In genomic region chr14:73696466-73697390, GRCh38 we compare ENCODE assay signal across 11 cellular contexts. TPM values are rescaled to one million over a fixed set of nuclear protein-coding genes. Genes with fewer than 3 reads are reported as not detected.
DNase-seq lines count a peak whose midpoint lies in the region; ATAC-seq and TF ChIP-seq lines count a peak whose summit lies in the region.
"Had no signal": no experiment of that assay in that cellular context is flagged by ENCODE, and none has a peak within 500 bp of the region (broad histone marks: within the 10 kb centered on the region; RNA-seq: fewer than 3 reads in every experiment).

No MANE protein-coding gene starts in this region.

- peaks cover 41% of the 10 kb centered on the region for H3K4me1 Mint-ChIP-seq in activated T-helper 1 cell treated with anti-CD3 and anti-CD28 coated beads, Interleukin-12 subunit alpha, Interleukin-12 subunit beta, Interleukin-2, Interleukin-4 antibody, amounts not matched to agents 30 ng/mL and 10 ng/mL and 1 ng/mL, durations not matched to agents 14 hours and 24 hours and 36 hours (ENCODE audit: low read depth)

- no peak for TF ChIP-seq CTCF in right atrium auricular region (IDR thresholded peaks at IDR 0.05)

- no peaks in the 10 kb centered on the region for H3K36me3 Mint-ChIP-seq in activated T-helper 1 cell treated with anti-CD3 and anti-CD28 coated beads, Interleukin-12 subunit alpha, Interleukin-12 subunit beta, Interleukin-2, Interleukin-4 antibody, amounts not matched to agents 30 ng/mL and 10 ng/mL and 1 ng/mL, durations not matched to agents 14 hours and 24 hours and 36 hours (ENCODE audit: low read depth)

- H3K9ac ChIP-seq in subcutaneous abdominal adipose tissue (ENCODE audit: low read length in 5 of 5): peak overlapping the region in 1 of 5 donors; percentile 32

- H3K4me1 ChIP-seq in right atrium auricular region: no peaks in the 10 kb centered on the region
- peaks cover 0 to 14% (median 13%) of the 10 kb centered on the region in 5 donors for H3K4me1 ChIP-seq in subcutaneous abdominal adipose tissue (ENCODE audit: control insufficient read depth in 5 of 5, insufficient read depth in 5 of 5, low read length in 5 of 5)

- intact Hi-C loops in Right ventricle myocardium inferior (cut with DNase I): no loop called here
- intact Hi-C loops in activated T-helper 1 cell treated with anti-CD3 and anti-CD28 coated beads, Interleukin-12 subunit alpha, Interleukin-12 subunit beta, Interleukin-2, Interleukin-4 antibody, amounts not matched to agents 30 ng/mL and 10 ng/mL and 1 ng/mL, durations not matched to agents 14 hours and 24 hours and 36 hours (cut with micrococcal nuclease): loop anchor here (1.0 to 5.0 kb wide), 7 partner anchors 16 to 404 kb away; partner anchors contain the start of gene ACOT2

- DNase-seq in Right ventricle myocardium inferior (ENCODE audit: missing footprints) (no peak), right atrium auricular region (ENCODE audit: low spot score) (no peak), G401 (ENCODE audit: low spot score) (no peak), C1 segment of cervical spinal cord (lab: John Stamatoyannopoulos, UW) (no peak), NCI-H748 (lab: John Stamatoyannopoulos, UW; ENCODE audit: unreplicated experiment) (no peak)
- DNase-seq in activated T-helper 1 cell treated with anti-CD3 and anti-CD28 coated beads, Interleukin-12 subunit alpha, Interleukin-12 subunit beta, Interleukin-2, Interleukin-4 antibody, amounts not matched to agents 30 ng/mL and 10 ng/mL and 1 ng/mL, durations not matched to agents 14 hours and 24 hours and 36 hours (ENCODE audit: low spot score): no peak
- DNase-seq: DND-41 had no signal

- no peaks in the 10 kb centered on the region for H3K36me3 ChIP-seq in right atrium auricular region
- peaks cover 0 to 5% (median 4%) of the 10 kb centered on the region in 5 donors for H3K36me3 ChIP-seq in subcutaneous abdominal adipose tissue (ENCODE audit: control insufficient read depth in 5 of 5, insufficient read depth in 5 of 5, low read length in 5 of 5)

- no peaks in the 10 kb centered on the region for H3K27me3 Mint-ChIP-seq in activated T-helper 1 cell treated with anti-CD3 and anti-CD28 coated beads, Interleukin-12 subunit alpha, Interleukin-12 subunit beta, Interleukin-2, Interleukin-4 antibody, amounts not matched to agents 30 ng/mL and 10 ng/mL and 1 ng/mL, durations not matched to agents 14 hours and 24 hours and 36 hours (ENCODE audit: insufficient read depth)
- H3K27me3 Mint-ChIP-seq: memory B cell had no signal

- peak; percentile 69 for ATAC-seq in Right ventricle myocardium inferior
- ATAC-seq in HG03066 (IDR thresholded peaks at IDR 0.05; ENCODE audit: low read depth, unreplicated experiment): peak; percentile 88

- H3K27me3 ChIP-seq in right atrium auricular region: no peaks in the 10 kb centered on the region
- H3K27me3 ChIP-seq in subcutaneous abdominal adipose tissue (ENCODE audit: control insufficient read depth in 5 of 5, insufficient read depth in 4 of 5, low read length in 5 of 5): no peaks in the 10 kb centered on the region

- H3K9me3 ChIP-seq in right atrium auricular region (no peaks in the 10 kb centered on the region), subcutaneous abdominal adipose tissue (ENCODE audit: control insufficient read depth in 5 of 5, low read length in 5 of 5) (no peaks in the 10 kb centered on the region)

- H3K4me3 ChIP-seq in right atrium auricular region (no peak overlapping the region), subcutaneous abdominal adipose tissue (ENCODE audit: low read depth in 1 of 5, low read length in 5 of 5) (no peak overlapping the region)

- H3K27ac ChIP-seq in right atrium auricular region: no peak overlapping the region
- H3K27ac ChIP-seq in subcutaneous abdominal adipose tissue (ENCODE audit: low read depth, low read length): peak overlapping the region; percentile 79
- H3K27ac ChIP-seq: VCaP had no signal

- H3K27ac Mint-ChIP-seq in activated T-helper 1 cell treated with anti-CD3 and anti-CD28 coated beads, Interleukin-12 subunit alpha, Interleukin-12 subunit beta, Interleukin-2, Interleukin-4 antibody, amounts not matched to agents 30 ng/mL and 10 ng/mL and 1 ng/mL, durations not matched to agents 14 hours and 24 hours and 36 hours: peak overlapping the region; percentile 78
- H3K27ac Mint-ChIP-seq: memory B cell had no signal

- H3K9me3 Mint-ChIP-seq in activated T-helper 1 cell treated with anti-CD3 and anti-CD28 coated beads, Interleukin-12 subunit alpha, Interleukin-12 subunit beta, Interleukin-2, Interleukin-4 antibody, amounts not matched to agents 30 ng/mL and 10 ng/mL and 1 ng/mL, durations not matched to agents 14 hours and 24 hours and 36 hours: no peaks in the 10 kb centered on the region
- H3K9me3 Mint-ChIP-seq: memory B cell had no signal

- in situ Hi-C loops in G401 (cut with HindIII; ENCODE audit: low sequenced_read_pairs): no loop called here

- peak overlapping the region; percentile 64 for H3K4me3 Mint-ChIP-seq in activated T-helper 1 cell treated with anti-CD3 and anti-CD28 coated beads, Interleukin-12 subunit alpha, Interleukin-12 subunit beta, Interleukin-2, Interleukin-4 antibody, amounts not matched to agents 30 ng/mL and 10 ng/mL and 1 ng/mL, durations not matched to agents 14 hours and 24 hours and 36 hours
- H3K4me3 Mint-ChIP-seq: memory B cell had no signal

RNA-seq across cellular contexts. Expression of gene PNMA1, which starts 17.5 kb away (rescaled TPM):
- total RNA-seq in Right ventricle myocardium inferior (14.9 TPM), right atrium auricular region (10 to 100 TPM; 17.1 to 18.3 TPM)
- 29.7 and 30.6 TPM in 2 replicates for total RNA-seq in activated T-helper 1 cell treated with anti-CD3 and anti-CD28 coated beads, Interleukin-12 subunit alpha, Interleukin-12 subunit beta, Interleukin-2, Interleukin-4 antibody, amounts not matched to agents 30 ng/mL and 10 ng/mL and 1 ng/mL, durations not matched to agents 14 hours and 24 hours and 36 hours
- 65.8 and 80.4 TPM in 2 replicates for total RNA-seq in G401 (2014; rRNA removed; shearing (Covaris generic))

RNA-seq across cellular contexts. Expression of gene DNAL1, which starts 51.9 kb away (rescaled TPM):
- 16.4 TPM for total RNA-seq in Right ventricle myocardium inferior
- total RNA-seq in right atrium auricular region: 1 to 10 TPM; 5.7 to 7.8 TPM
- 5.3 and 8.5 TPM in 2 replicates for total RNA-seq in activated T-helper 1 cell treated with anti-CD3 and anti-CD28 coated beads, Interleukin-12 subunit alpha, Interleukin-12 subunit beta, Interleukin-2, Interleukin-4 antibody, amounts not matched to agents 30 ng/mL and 10 ng/mL and 1 ng/mL, durations not matched to agents 14 hours and 24 hours and 36 hours
- total RNA-seq in G401 (2014; rRNA removed; shearing (Covaris generic)): 18.8 and 32.8 TPM in 2 replicates
